8 cellular contexts compared by ENCODE assay signal in the genomic region with DNA sequence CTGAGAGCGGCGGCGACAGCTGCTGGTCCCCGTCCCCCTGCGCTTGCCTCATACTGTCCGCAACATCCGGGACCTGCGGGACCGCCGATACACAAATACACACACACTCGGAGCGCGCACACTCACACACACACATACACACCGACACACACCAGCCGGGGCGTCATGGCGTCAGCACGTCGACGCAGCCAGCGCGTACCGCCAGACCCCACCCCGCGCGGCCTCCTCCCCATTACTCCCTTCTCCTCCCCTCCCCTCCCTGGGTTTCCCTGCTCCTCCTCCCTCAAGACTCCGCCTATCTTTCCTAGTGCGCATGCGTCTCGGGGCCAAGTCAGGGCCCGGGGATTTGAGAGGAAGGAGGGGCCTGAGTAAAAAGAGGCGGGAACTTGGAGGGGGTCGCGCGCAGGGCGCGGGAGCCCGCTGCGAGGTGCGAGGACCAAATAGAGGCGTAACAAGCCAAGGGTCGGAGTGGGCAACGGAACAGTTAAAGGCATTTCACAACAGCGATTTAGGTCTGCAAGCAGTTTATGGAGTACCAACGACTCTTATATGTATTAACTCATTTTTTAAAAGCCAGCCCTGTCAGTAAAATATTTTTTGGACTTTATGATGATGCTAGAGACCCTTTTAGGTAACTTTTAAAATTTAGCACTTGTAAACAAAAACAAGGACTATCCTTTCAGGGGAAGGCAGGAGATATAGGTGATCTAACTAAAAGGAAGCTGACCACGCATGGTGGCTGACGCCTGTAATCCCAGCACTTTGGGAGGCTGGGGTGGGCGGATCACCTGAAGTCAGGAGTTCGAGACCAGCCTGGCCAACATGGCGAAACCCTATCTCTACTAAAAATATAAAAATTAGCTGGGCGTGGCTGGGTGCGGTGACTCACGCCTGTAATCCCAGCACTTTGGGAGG. TPM values are rescaled to one million over a fixed set of nuclear protein-coding genes. Genes with fewer than 3 reads are reported as not detected.
DNase-seq lines count a peak whose midpoint lies in the region; ATAC-seq and TF ChIP-seq lines count a peak whose summit lies in the region.

SPOP (minus strand) TSS at position 165 of the 915 bp plus-strand sequence. CDS start 55,287 bp downstream, outside the sequence.

- DNase-seq in NCI-H1930 (lab: John Stamatoyannopoulos, UW) (peak; percentile 97 to 98), ascending aorta (ENCODE audit: low spot score in 2 of 2) (peak; percentile 96 to 100), right cardiac atrium (peak; percentile 99 to 100 (median 100)), putamen (ENCODE audit: low spot score) (peak; percentile 99), vagina (ENCODE audit: extremely low spot score in 2 of 2) (peak; percentile 99 to 100)
- peak; percentile 98 for DNase-seq in T-helper 2 cell treated with Interferon-gamma antibody and Interleukin-4, amounts not matched to agents 5 μg/mL and 100 μg/mL, for 36 hours (ENCODE audit: low spot score)

- TF ChIP-seq POLR2A in vagina (IDR thresholded peaks at IDR 0.05) = peak in 1 of 2 donors; percentile 47

- H3K36me3 ChIP-seq in ascending aorta (no peaks in the 10 kb centered on the region), vagina (no peaks in the 10 kb centered on the region)

- H3K27ac Mint-ChIP-seq in T-helper 2 cell treated with Interferon-gamma antibody and Interleukin-4, amounts not matched to agents 5 μg/mL and 100 μg/mL, for 36 hours = peak within 1 kb of the TSS; percentile 99

- H3K27me3 ChIP-seq in ascending aorta (no peaks in the 10 kb centered on the region), right cardiac atrium (ENCODE audit: control insufficient read depth, insufficient read depth) (no peaks in the 10 kb centered on the region), vagina (no peaks in the 10 kb centered on the region)

- H3K4me1 ChIP-seq in ascending aorta = peaks cover 5 to 32% of the 10 kb centered on the region in 2 donors
- H3K4me1 ChIP-seq in right cardiac atrium (ENCODE audit: control insufficient read depth, insufficient read depth, low read length) = no peaks in the 10 kb centered on the region
- H3K4me1 ChIP-seq in vagina = peaks cover 36% of the 10 kb centered on the region

- ATAC-seq in GM18498 (IDR thresholded peaks at IDR 0.05; ENCODE audit: unreplicated experiment) (peak; percentile 80), HG02943 (IDR thresholded peaks at IDR 0.05; ENCODE audit: low read depth, unreplicated experiment) (peak; percentile 70), right cardiac atrium (peak; percentile 99)

- peak within 1 kb of the TSS; percentile 79 to 83 for H3K4me3 ChIP-seq in ascending aorta
- H3K4me3 ChIP-seq in right cardiac atrium (ENCODE audit: low read length) = peak within 1 kb of the TSS; percentile 70
- peak within 1 kb of the TSS; percentile 80 to 93 for H3K4me3 ChIP-seq in vagina

- peaks cover 18% of the 10 kb centered on the region for H3K36me3 Mint-ChIP-seq in T-helper 2 cell treated with Interferon-gamma antibody and Interleukin-4, amounts not matched to agents 5 μg/mL and 100 μg/mL, for 36 hours (ENCODE audit: low read depth)

- H3K27me3 Mint-ChIP-seq in T-helper 2 cell treated with Interferon-gamma antibody and Interleukin-4, amounts not matched to agents 5 μg/mL and 100 μg/mL, for 36 hours (ENCODE audit: low read depth) = peaks cover 5% of the 10 kb centered on the region

- peak within 1 kb of the TSS; percentile 88 for H3K4me3 Mint-ChIP-seq in T-helper 2 cell treated with Interferon-gamma antibody and Interleukin-4, amounts not matched to agents 5 μg/mL and 100 μg/mL, for 36 hours

- H3K9me3 Mint-ChIP-seq in T-helper 2 cell treated with Interferon-gamma antibody and Interleukin-4, amounts not matched to agents 5 μg/mL and 100 μg/mL, for 36 hours = no peaks in the 10 kb centered on the region

- H3K9me3 ChIP-seq in ascending aorta (no peaks in the 10 kb centered on the region), right cardiac atrium (ENCODE audit: control insufficient read depth, low read length) (no peaks in the 10 kb centered on the region), vagina (no peaks in the 10 kb centered on the region)

- 15% methylated on average over 53 of the region's 53 CpGs for WGBS in right cardiac atrium

- TF ChIP-seq CTCF in ascending aorta (IDR thresholded peaks at IDR 0.05) (no peak), vagina (IDR thresholded peaks at IDR 0.05) (no peak)

- intact Hi-C loops in ascending aorta (cut with DNase I) (loop anchor here (1.0 to 5.0 kb wide), 2 partner anchors 13 to 41 kb away; no protein-coding TSS in a partner anchor), right cardiac atrium (cut with DNase I) (loop anchor here in 1 of 4 donors (10.0 kb wide), 1 partner anchor 63 kb away; no protein-coding TSS in a partner anchor), vagina (cut with DNase I) (loop anchor here (1.0 kb wide), 1 partner anchor 13 kb away; no protein-coding TSS in a partner anchor)

- H3K27ac ChIP-seq in ascending aorta (peak within 1 kb of the TSS; percentile 97 to 98), right cardiac atrium (ENCODE audit: low read length) (peak within 1 kb of the TSS; percentile 91), vagina (peak within 1 kb of the TSS; percentile 98)

- peaks cover 37% of the 10 kb centered on the region for H3K4me1 Mint-ChIP-seq in T-helper 2 cell treated with Interferon-gamma antibody and Interleukin-4, amounts not matched to agents 5 μg/mL and 100 μg/mL, for 36 hours (ENCODE audit: low read depth)

RNA-seq across cellular contexts. Expression of gene SPOP, which starts in this region (rescaled TPM):
- total RNA-seq in ascending aorta (189 TPM), right cardiac atrium (10 to 100 TPM; 61.0 to 82.7 (median 76.6) TPM), vagina (87.2 TPM)
- polyA plus RNA-seq in right cardiac atrium = 33.7 TPM

Comparison
In these comparisons a context has a peak if more than half of its experiments do, and no peak if none do; other contexts are left out.
1. Peak in every context shown above with its lines: DNase-seq, ATAC-seq, H3K4me3 ChIP-seq and H3K27ac ChIP-seq.